ENCODE assay signal across 8 cellular contexts in genomic region chr4:151117371-151117962, GRCh38. TPM values are rescaled to one million over a fixed set of nuclear protein-coding genes. Genes with fewer than 3 reads are reported as not detected.
DNase-seq lines count a peak whose midpoint lies in the region; ATAC-seq lines count a peak whose summit lies in the region.

No MANE protein-coding gene starts in this region.

- H3K4me3 ChIP-seq in NT2/D1 (ENCODE audit: insufficient read length, low read depth), result no peak overlapping the region

- H3K9ac ChIP-seq in NT2/D1 (ENCODE audit: insufficient read length, low read depth), result no peak overlapping the region

- no peaks in the 10 kb centered on the region for H3K4me1 ChIP-seq in NT2/D1 (ENCODE audit: insufficient read depth, insufficient read length)

- ATAC-seq in GM21528 (IDR thresholded peaks at IDR 0.05; ENCODE audit: low FRiP score, unreplicated experiment), result peak; percentile 81
- ATAC-seq in activated naive CD4-positive, alpha-beta T cell treated with anti-CD3 and anti-CD28 coated beads, Interleukin-2, amount 50 U/mL, for 72 hours, result peak; percentile 55 to 61

- DNase-seq in GM04504 (ENCODE audit: low read depth), result peak; percentile 39
- DNase-seq in HS-5 (ENCODE audit: low read depth), result peak; percentile 33
- peak; percentile 35 for DNase-seq in NT2/D1 (ENCODE audit: low read depth, low spot score)
- DNase-seq in activated naive CD4-positive, alpha-beta T cell treated with anti-CD3 and anti-CD28 coated beads, Interleukin-2, amount 50 U/mL, for 72 hours (ENCODE audit: low spot score in 2 of 2), result peak in 1 of 2 donors; percentile 63
- peak; percentile 71 for DNase-seq in glomerular visceral epithelial cell (ENCODE audit: extremely low spot score)
- peak; percentile 77 for DNase-seq in pons (ENCODE audit: low spot score)
- no peak for DNase-seq in cortex of kidney (lab: John Stamatoyannopoulos, UW)

- H3K27me3 ChIP-seq in NT2/D1 (ENCODE audit: insufficient read depth, insufficient read length), result no peaks in the 10 kb centered on the region

- H3K9me3 ChIP-seq in NT2/D1 (ENCODE audit: insufficient read depth, low read length), result no peaks in the 10 kb centered on the region

- peaks cover 13% of the 10 kb centered on the region for H3K36me3 ChIP-seq in NT2/D1 (ENCODE audit: insufficient read depth, insufficient read length, low read length)

- no peaks in the 10 kb centered on the region for H3K9me3 Mint-ChIP-seq in activated naive CD4-positive, alpha-beta T cell treated with anti-CD3 and anti-CD28 coated beads, Interleukin-2, amount 50 U/mL, for 72 hours

- no peak overlapping the region for H3K27ac Mint-ChIP-seq in activated naive CD4-positive, alpha-beta T cell treated with anti-CD3 and anti-CD28 coated beads, Interleukin-2, amount 50 U/mL, for 72 hours

- no peaks in the 10 kb centered on the region for H3K36me3 Mint-ChIP-seq in activated naive CD4-positive, alpha-beta T cell treated with anti-CD3 and anti-CD28 coated beads, Interleukin-2, amount 50 U/mL, for 72 hours

RNA-seq across cellular contexts. Expression of gene RPS3A, which starts 18.0 kb away (rescaled TPM):
- total RNA-seq in activated naive CD4-positive, alpha-beta T cell treated with anti-CD3 and anti-CD28 coated beads, Interleukin-2, amount 50 U/mL, for 72 hours, result 1,000 to 10,000 TPM; 2,119 to 2,880 TPM
